In the genomic region with DNA sequence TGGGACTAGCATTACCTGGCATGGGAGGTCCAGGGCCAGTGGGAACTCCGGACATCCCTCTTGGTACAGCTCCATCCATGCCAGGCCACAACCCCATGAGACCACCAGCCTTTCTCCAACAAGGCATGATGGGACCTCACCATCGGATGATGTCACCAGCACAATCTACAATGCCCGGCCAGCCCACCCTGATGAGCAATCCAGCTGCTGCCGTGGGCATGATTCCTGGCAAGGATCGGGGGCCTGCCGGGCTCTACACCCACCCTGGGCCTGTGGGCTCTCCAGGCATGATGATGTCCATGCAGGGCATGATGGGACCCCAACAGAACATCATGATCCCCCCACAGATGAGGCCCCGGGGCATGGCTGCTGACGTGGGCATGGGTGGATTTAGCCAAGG, we compare ENCODE assay signal across 30 cellular contexts.
"Had no signal": no experiment of that assay in that cellular context is flagged by ENCODE, and none has a peak within 500 bp of the region (broad histone marks: within the 10 kb centered on the region; RNA-seq: fewer than 3 reads in every experiment).

No MANE protein-coding gene starts in this region.

- H3K27me3 ChIP-seq: adrenal gland, body of pancreas, brain microvascular endothelial cell, breast epithelium had no signal

- DNase-seq: activated B cell treated with CpG ODN at 0.5 μM for 24 hours; activated CD4-positive, alpha-beta memory T cell treated with anti-CD3 and anti-CD28 coated beads for 36 hours; activated CD4-positive, alpha-beta T cell treated with anti-CD3 and anti-CD28 coated beads for 4 hours; activated CD4-positive, alpha-beta T cell treated with anti-CD3 and anti-CD28 coated beads, Interleukin-2, amount 10 ng/mL, durations not matched to agents 24 days and 14 days; activated CD4-positive, alpha-beta T cell treated with anti-CD3 and anti-CD28 coated beads, Interleukin-2, amount 50 U/mL, for 1 hour; activated CD4-positive, alpha-beta T cell treated with anti-CD3 and anti-CD28 coated beads, Interleukin-2, amount 50 U/mL, for 4 hours; activated CD4-positive, CD25-positive, alpha-beta regulatory T cell treated with anti-CD3 and anti-CD28 coated beads, Interleukin-2, amount 50 U/mL, for 72 hours; activated CD8-positive, alpha-beta memory T cell treated with anti-CD3 and anti-CD28 coated beads, Interleukin-2, amount 50 U/mL, for 4 hours; activated CD8-positive, alpha-beta T cell treated with anti-CD3 and anti-CD28 coated beads for 36 hours; activated effector memory CD4-positive, alpha-beta T cell treated with anti-CD3 and anti-CD28 coated beads, Interleukin-2, amount 50 U/mL, for 16 hours; activated gamma-delta T cell treated with Interleukin-2 at 50 U/mL for 16 hours; activated naive CD4-positive, alpha-beta T cell; activated naive CD4-positive, alpha-beta T cell treated with anti-CD3 and anti-CD28 coated beads for 36 hours; activated naive CD4-positive, alpha-beta T cell treated with anti-CD3 and anti-CD28 coated beads, Interleukin-2, amount 50 U/mL, for 16 hours; activated naive CD8-positive, alpha-beta T cell treated with anti-CD3 and anti-CD28 coated beads for 36 hours; activated T-cell treated with anti-CD3 and anti-CD28 coated beads for 4 hours; activated T-cell treated with anti-CD3 and anti-CD28 coated beads, Interleukin-2, amount 50 U/mL, for 1 hour; activated T-cell treated with anti-CD3 and anti-CD28 coated beads, Interleukin-2, amount 50 U/mL, for 4 hours; activated T-cell treated with anti-CD3 and anti-CD28 coated beads, Interleukin-2, amount 50 U/mL, for 72 hours; adrenal gland; amniotic stem cell; aorta; body of pancreas; brain microvascular endothelial cell; central memory CD4-positive, alpha-beta T cell; T-helper 2 cell; T-helper 9 cell had no signal

- H3K9me3 ChIP-seq: adrenal gland, body of pancreas, breast epithelium had no signal

- H3K4me3 ChIP-seq: adrenal gland, body of pancreas, breast epithelium had no signal

- ATAC-seq: activated CD8-positive, alpha-beta T cell treated with anti-CD3 and anti-CD28 coated beads for 36 hours; activated naive CD4-positive, alpha-beta T cell treated with anti-CD3 and anti-CD28 coated beads, Interleukin-2, amount 50 U/mL, for 72 hours; activated T-cell treated with anti-CD3 and anti-CD28 coated beads, Interleukin-2, amount 50 U/mL, for 4 hours; activated T-cell treated with anti-CD3 and anti-CD28 coated beads, Interleukin-2, amount 50 U/mL, for 72 hours; activated T-helper 17 cell treated with anti-CD3 and anti-CD28 coated beads, Interleukin-2, amount 50 U/mL, for 72 hours; body of pancreas had no signal

- H3K36me3 ChIP-seq: breast epithelium had no signal

- H3K27ac ChIP-seq: adrenal gland, body of pancreas, brain microvascular endothelial cell, breast epithelium had no signal

- H3K4me1 ChIP-seq: body of pancreas, breast epithelium had no signal
